ENCODE assay signal across 25 cellular contexts in genomic region chr11:68973219-68973618, GRCh38. TPM values are rescaled to one million over a fixed set of nuclear protein-coding genes. Genes with fewer than 3 reads are reported as not detected.
DNase-seq lines count a peak whose midpoint lies in the region; ATAC-seq, FAIRE-seq and TF ChIP-seq lines count a peak whose summit lies in the region.
"Had no signal": no experiment of that assay in that cellular context is flagged by ENCODE, and none has a peak within 500 bp of the region (broad histone marks: within the 10 kb centered on the region; RNA-seq: fewer than 3 reads in every experiment).

No MANE protein-coding gene starts in this region.

- H3K36me3 ChIP-seq in right atrium auricular region = no peaks in the 10 kb centered on the region
- H3K36me3 ChIP-seq in K562 (ENCODE audit: control insufficient read depth, insufficient read depth, low read length) = no peaks in the 10 kb centered on the region
- H3K36me3 ChIP-seq in lower lobe of right lung = no peaks in the 10 kb centered on the region
- H3K36me3 ChIP-seq in spleen = no peaks in the 10 kb centered on the region

- no peaks in the 10 kb centered on the region for H4K20me1 ChIP-seq in K562 (replicated peaks; ENCODE audit: control insufficient read depth, insufficient read depth, low read length)

- 8% methylated on average over 4 of the region's 4 CpGs for WGBS in K562 (ENCODE audit: insufficient coverage, low coverage, missing lambda C conversion rate)
- 70 to 82% (median 76%) methylated on average over 4 of the region's 4 CpGs for WGBS in spleen, 5 donors

- CTCF ChIA-PET in K562 (lab: Yijun Ruan, JAX; ENCODE audit: low intra/inter-chr PET ratio) = no interaction called here

- ATAC-seq in Right ventricle myocardium inferior (peak; percentile 60), K562 (no peak), lower lobe of right lung (no peak), GM19455 (IDR thresholded peaks at IDR 0.05; ENCODE audit: unreplicated experiment) (no peak)

- H3K27ac ChIP-seq in right atrium auricular region (no peak overlapping the region), K562 (ENCODE audit: extremely low read depth, low read depth, low read length) (no peak overlapping the region), lower lobe of right lung (no peak overlapping the region), spleen (no peak overlapping the region)

- in situ Hi-C loops in K562 (cut with MboI) = no loop called here

- no peak for TF ChIP-seq RAD21 in K562 (CRISPR knock-in tag; conservative IDR thresholded peaks at IDR 0.05 in 1 of 2, IDR thresholded peaks at IDR 0.05 in 1 of 2)

- peaks cover 0 to 1% of the 10 kb centered on the region in 2 donors for H3K4me1 ChIP-seq in right atrium auricular region
- H3K4me1 ChIP-seq in K562 (replicated peaks in 1 of 2; ENCODE audit: control insufficient read depth in 2 of 2, insufficient read depth in 2 of 2, low read length in 2 of 2) = peaks cover 4 to 5% of the 10 kb centered on the region in 2 experiments; a peak in 3 of 5 replicates
- H3K4me1 ChIP-seq in lower lobe of right lung = no peaks in the 10 kb centered on the region
- no peaks in the 10 kb centered on the region for H3K4me1 ChIP-seq in spleen

- peak; percentile 6 for FAIRE-seq in K562 (lab: Jason Lieb, UNC)
- FAIRE-seq: RCC 7860 had no signal

- H3K4me3 ChIP-seq in right atrium auricular region (no peak overlapping the region), K562 (no peak overlapping the region), lower lobe of right lung (no peak overlapping the region), spleen (no peak overlapping the region)

- no peak for DNase-seq in Right ventricle myocardium inferior (ENCODE audit: missing footprints)
- DNase-seq in right atrium auricular region (ENCODE audit: low spot score) = no peak
- DNase-seq in K562 (ENCODE audit: extremely low read depth in 1 of 4, low spot score in 3 of 4) = no peak
- peak; percentile 1 for DNase-seq in lower lobe of right lung
- DNase-seq in spleen = peak; percentile 6
- no peak for DNase-seq in amygdala (lab: John Stamatoyannopoulos, UW)
- DNase-seq in DMS153 treated with DMSO at 0.1 percent for 48 hours (lab: John Stamatoyannopoulos, UW; ENCODE audit: unreplicated experiment) = no peak
- DNase-seq: 8988T, AML-193, C1 segment of cervical spinal cord, DMS53, EL, GF-D8, H7, HFFc6, Karpas-422, NCI-H1694, NCI-H2081, NCI-H2171 treated with DMSO at 0.1 percent for 48 hours, NCI-H524 treated with DMSO at 0.1 percent for 48 hours, OCI-M1 had no signal

- H3K4me2 ChIP-seq in K562 (ENCODE audit: insufficient read depth, low read length) = no peak overlapping the region

- H3K27me3 ChIP-seq in right atrium auricular region (no peaks in the 10 kb centered on the region), K562 (ENCODE audit: control insufficient read depth in 2 of 2, insufficient read depth in 2 of 2, low read length in 2 of 2) (peaks cover 27 to 42% of the 10 kb centered on the region in 2 experiments), lower lobe of right lung (ENCODE audit: low read depth) (peaks cover 5% of the 10 kb centered on the region), spleen (replicated peaks in 1 of 7) (peaks cover 0 to 38% (median under 1%) of the 10 kb centered on the region in 7 donors)

- intact Hi-C loops in Right ventricle myocardium inferior (cut with DNase I) = no loop called here
- intact Hi-C loops in K562 (cut with micrococcal nuclease) = no loop called here
- intact Hi-C loops in lower lobe of right lung (cut with DNase I) = no loop called here
- intact Hi-C loops in spleen (cut with DNase I; ENCODE audit: low total_unique reads) = no loop called here

- H2AFZ ChIP-seq in K562 (ENCODE audit: low read depth, low read length) = no peak overlapping the region

- TF ChIP-seq CTCF in right atrium auricular region (IDR thresholded peaks at IDR 0.05) = no peak
- TF ChIP-seq CTCF in K562 (IDR thresholded peaks at IDR 0.05 in 2 of 3, conservative IDR thresholded peaks at IDR 0.05 in 1 of 3; ENCODE audit: insufficient read depth in 2 of 3, low read depth in 1 of 3, low read length in 3 of 3) = no peak
- no peak for TF ChIP-seq CTCF in lower lobe of right lung (IDR thresholded peaks at IDR 0.05)
- TF ChIP-seq CTCF in spleen (IDR thresholded peaks at IDR 0.05 in 8 of 11, conservative IDR thresholded peaks at IDR 0.05 in 3 of 11) = no peak

- POLR2A ChIA-PET in K562 (lab: Yijun Ruan, JAX) = no interaction called here

- TF ChIP-seq POLR2A in K562 (conservative IDR thresholded peaks at IDR 0.05) (no peak), spleen (IDR thresholded peaks at IDR 0.05) (no peak)

- no peaks in the 10 kb centered on the region for H3K9me1 ChIP-seq in K562 (ENCODE audit: control insufficient read depth, insufficient read depth, low read length)

- no peaks in the 10 kb centered on the region for H3K79me2 ChIP-seq in K562 (ENCODE audit: control insufficient read depth, insufficient read depth, low read length)

- no peak overlapping the region for H3K9ac ChIP-seq in K562 (ENCODE audit: insufficient read depth in 1 of 2, low read depth in 2 of 2, low read length in 2 of 2)

- no peak for TF ChIP-seq EP300 in K562 (IDR thresholded peaks at IDR 0.05; ENCODE audit: low read length)

- no TSS peak for BruUV-seq in K562 (replicated peaks; lab: Mats Ljungman, UMichigan)

- H3K9me3 ChIP-seq in right atrium auricular region (no peaks in the 10 kb centered on the region), K562 (replicated peaks; ENCODE audit: control insufficient read depth, insufficient read depth, low read depth, low read length) (no peaks in the 10 kb centered on the region), lower lobe of right lung (no peaks in the 10 kb centered on the region), spleen (no peaks in the 10 kb centered on the region)

TF ChIP-seq in K562, 482 proteins besides CTCF, POLR2A, EP300 and RAD21 (continues in another document):
- TF ChIP-seq RBM34 (IDR thresholded peaks at IDR 0.05; ENCODE audit: borderline replicate concordance, insufficient read depth, low read length) = no peak
- TF ChIP-seq BCOR (IDR thresholded peaks at IDR 0.05) = no peak
- no peak for TF ChIP-seq MAX (CRISPR knock-in tag; IDR thresholded peaks at IDR 0.05)

RNA-seq across cellular contexts. Expression of gene MRGPRD, which starts 7.6 kb away (rescaled TPM):
- total RNA-seq in Right ventricle myocardium inferior (not detected), right atrium auricular region (not detected), K562 (2014; rRNA removed) (not detected in 2 replicates), K562 (2014; rRNA removed; fragmentation: Illumina TruSeq; extraction: Trizol) (not detected in 2 replicates), K562 (2015; rRNA removed; fragmentation: Illumina TruSeq; extraction: Trizol) (not detected in 2 replicates), K562 (2021) (not detected in 2 replicates), lower lobe of right lung (not detected), spleen (not detected)
- total RNA-seq in K562 (2011; cell fraction: chromatin; rRNA removed; ENCODE audit: low replicate concordance) = not detected in 2 replicates
- not detected in 2 replicates for total RNA-seq in K562 (2011; cell fraction: nucleolus; rRNA removed)
- not detected in 2 replicates for total RNA-seq in K562 (2011; cell fraction: nucleoplasm; rRNA removed)
- polyA plus RNA-seq in K562 (2011; rRNA removed) (not detected in 2 replicates), K562 (2014; fragmentation: Illumina TruSeq; extraction: Trizol) (not detected in 2 replicates), K562 (2014; fragmentation: Nextera tagmentation; extraction: Ambion mirVana) (not detected), K562 (2014; rRNA removed) (not detected in 2 replicates), spleen (not detected)
- polyA plus RNA-seq in K562 (2011; cell fraction: cytosol; rRNA removed) = not detected in 2 replicates
- not detected in 2 replicates for polyA plus RNA-seq in K562 (2011; cell fraction: nucleus; rRNA removed)
- not detected in 2 replicates for polyA plus RNA-seq in K562 (2012)
- polyA minus RNA-seq in K562 (2011; rRNA and poly(A)+ RNA removed) = not detected in 2 replicates
- polyA minus RNA-seq in K562 (2011; cell fraction: cytosol; rRNA and poly(A)+ RNA removed) = not detected in 2 replicates
- not detected in 2 replicates for polyA minus RNA-seq in K562 (2011; cell fraction: nucleus; rRNA and poly(A)+ RNA removed)
- total RNA-seq: H7, HFFc6, MCF 10A had no signal
- polyA plus RNA-seq: IgD-negative memory B cell had no signal

RNA-seq across cellular contexts. Expression of gene MRGPRF, which starts 39.8 kb away (rescaled TPM):
- total RNA-seq in Right ventricle myocardium inferior (7.6 TPM), right atrium auricular region (10 to 100 TPM; 10.8 to 17.6 TPM), K562 (2014; rRNA removed) (not detected in 2 replicates), K562 (2014; rRNA removed; fragmentation: Illumina TruSeq; extraction: Trizol) (not detected in 2 replicates), K562 (2015; rRNA removed; fragmentation: Illumina TruSeq; extraction: Trizol) (not detected in 2 replicates), K562 (2021) (0.07 TPM in 1 of 2 replicates, not detected in the other), lower lobe of right lung (11.5 TPM), spleen (10 to 100 TPM in 5 of 7 donors, 1 to 10 TPM in 2; 7.2 to 21.2 (median 11.7) TPM)
- not detected in 2 replicates for total RNA-seq in K562 (2011; cell fraction: chromatin; rRNA removed; ENCODE audit: low replicate concordance)
- not detected in 2 replicates for total RNA-seq in K562 (2011; cell fraction: nucleolus; rRNA removed)
- not detected in 2 replicates for total RNA-seq in K562 (2011; cell fraction: nucleoplasm; rRNA removed)
- polyA plus RNA-seq in K562 (2011; rRNA removed) (not detected in 2 replicates), K562 (2014; fragmentation: Illumina TruSeq; extraction: Trizol) (not detected in 2 replicates), K562 (2014; fragmentation: Nextera tagmentation; extraction: Ambion mirVana) (not detected), K562 (2014; rRNA removed) (not detected in 2 replicates), spleen (1 to 10 TPM; 2.2 to 7.9 (median 5.0) TPM)
- not detected in 2 replicates for polyA plus RNA-seq in K562 (2011; cell fraction: cytosol; rRNA removed)
- not detected in 2 replicates for polyA plus RNA-seq in K562 (2011; cell fraction: nucleus; rRNA removed)
- polyA plus RNA-seq in K562 (2012) = not detected in 2 replicates
- polyA minus RNA-seq in K562 (2011; rRNA and poly(A)+ RNA removed) = not detected in 2 replicates
- not detected in 2 replicates for polyA minus RNA-seq in K562 (2011; cell fraction: cytosol; rRNA and poly(A)+ RNA removed)
- polyA minus RNA-seq in K562 (2011; cell fraction: nucleus; rRNA and poly(A)+ RNA removed) = not detected in 2 replicates
- total RNA-seq: MCF 10A had no signal
- polyA plus RNA-seq: IgD-negative memory B cell had no signal

Comparison
In these comparisons a context has a peak if more than half of its experiments do, and no peak if none do; other contexts are left out.
1. DNase-seq: peak in lower lobe of right lung (single experiment) and spleen (single experiment); none in Right ventricle myocardium inferior (single experiment), right atrium auricular region (single experiment), K562 (0 of 4), amygdala (0 of 56) and DMS153 treated with DMSO at 0.1 percent for 48 hours (single experiment).